Comparison of ENCODE assay signal across 27 cellular contexts in genomic region chr13:113258655-113259054, GRCh38.
"Had no signal": no experiment of that assay in that cellular context is flagged by ENCODE, and none has a peak within 500 bp of the region (broad histone marks: within the 10 kb centered on the region; RNA-seq: fewer than 3 reads in every experiment).

No MANE protein-coding gene starts in this region.

- ATAC-seq: activated CD4-positive, CD25-positive, alpha-beta regulatory T cell treated with anti-CD3 and anti-CD28 coated beads, Interleukin-2, amount 50 U/mL, for 24 hours; gastrocnemius medialis; naive thymus-derived CD4-positive, alpha-beta T cell; stimulated activated naive B cell treated with anti-CD40 and anti-IgM and Interleukin-4, amounts not matched to agents 10 μg/mL and 1 μg/mL and 100 μg/mL, for 72 hours had no signal

- H3K4me3 Mint-ChIP-seq: activated naive CD4-positive, alpha-beta T cell treated with anti-CD3 and anti-CD28 coated beads for 36 hours; activated naive CD8-positive, alpha-beta T cell treated with anti-CD3 and anti-CD28 coated beads, Interleukin-2, amount 10 ng/mL, durations not matched to agents 7 days and 5 days; brain; naive thymus-derived CD4-positive, alpha-beta T cell; neural progenitor cell; stimulated activated naive B cell treated with anti-CD40 and anti-IgM and Interleukin-4, amounts not matched to agents 10 μg/mL and 1 μg/mL and 100 μg/mL, for 72 hours had no signal

- H3K27me3 Mint-ChIP-seq: activated naive CD8-positive, alpha-beta T cell treated with anti-CD3 and anti-CD28 coated beads, Interleukin-2, amount 10 ng/mL, durations not matched to agents 7 days and 5 days; brain; naive thymus-derived CD4-positive, alpha-beta T cell; stimulated activated naive B cell treated with anti-CD40 and anti-IgM and Interleukin-4, amounts not matched to agents 10 μg/mL and 1 μg/mL and 100 μg/mL, for 72 hours had no signal

- H3K27ac Mint-ChIP-seq: activated naive CD4-positive, alpha-beta T cell treated with anti-CD3 and anti-CD28 coated beads for 36 hours; activated naive CD8-positive, alpha-beta T cell treated with anti-CD3 and anti-CD28 coated beads, Interleukin-2, amount 10 ng/mL, durations not matched to agents 7 days and 5 days; brain; naive thymus-derived CD4-positive, alpha-beta T cell; neural progenitor cell; stimulated activated naive B cell treated with anti-CD40 and anti-IgM and Interleukin-4, amounts not matched to agents 10 μg/mL and 1 μg/mL and 100 μg/mL, for 72 hours had no signal

- H3K4me1 Mint-ChIP-seq: activated naive CD8-positive, alpha-beta T cell treated with anti-CD3 and anti-CD28 coated beads, Interleukin-2, amount 10 ng/mL, durations not matched to agents 7 days and 5 days; brain; naive thymus-derived CD4-positive, alpha-beta T cell; neural progenitor cell; stimulated activated naive B cell treated with anti-CD40 and anti-IgM and Interleukin-4, amounts not matched to agents 10 μg/mL and 1 μg/mL and 100 μg/mL, for 72 hours had no signal

- H3K9me3 Mint-ChIP-seq: activated naive CD4-positive, alpha-beta T cell treated with anti-CD3 and anti-CD28 coated beads for 36 hours; activated naive CD8-positive, alpha-beta T cell treated with anti-CD3 and anti-CD28 coated beads, Interleukin-2, amount 10 ng/mL, durations not matched to agents 7 days and 5 days; naive thymus-derived CD4-positive, alpha-beta T cell; neural progenitor cell; stimulated activated naive B cell treated with anti-CD40 and anti-IgM and Interleukin-4, amounts not matched to agents 10 μg/mL and 1 μg/mL and 100 μg/mL, for 72 hours had no signal

- FAIRE-seq: endometrium, keratinocyte had no signal

- DNase-seq: activated CD4-positive, alpha-beta T cell treated with anti-CD3 and anti-CD28 coated beads for 48 hours; activated CD4-positive, alpha-beta T cell treated with anti-CD3 and anti-CD28 coated beads, Interleukin-2, amount 50 U/mL, for 48 hours; activated CD8-positive, alpha-beta memory T cell treated with anti-CD3 and anti-CD28 coated beads for 24 hours; activated effector memory CD4-positive, alpha-beta T cell treated with anti-CD3 and anti-CD28 coated beads, Interleukin-2, amount 50 U/mL, for 16 hours; activated naive CD4-positive, alpha-beta T cell treated with anti-CD3 and anti-CD28 coated beads for 36 hours; activated naive CD8-positive, alpha-beta T cell treated with anti-CD3 and anti-CD28 coated beads, Interleukin-2, amount 10 ng/mL, durations not matched to agents 7 days and 5 days; cerebellar nuclear complex; colonic mucosa; effector CD8-positive, alpha-beta T cell; gastrocnemius medialis; left cardiac atrium; mammary epithelial cell; midbrain; naive thymus-derived CD4-positive, alpha-beta T cell; occipital lobe; stimulated activated CD4-positive, alpha-beta T cell treated with anti-CD3 and anti-CD28 coated beads, Interleukin-1b, Interleukin-23, amount 100 ng/mL, for 48 hours; stimulated activated naive B cell treated with anti-CD40 and anti-IgM and Interleukin-4, amounts not matched to agents 10 μg/mL and 1 μg/mL and 100 μg/mL, for 72 hours; stomach; T1000; thyroid gland; upper lobe of left lung; WERI-Rb-1 had no signal
